Comparison of ENCODE assay signal across 1 cellular context in genomic region chr18:11398625-11399024, GRCh38.
TF ChIP-seq lines count a peak whose summit lies in the region.

No MANE protein-coding gene starts in this region.

TF ChIP-seq in GM23338, 12 proteins besides CTCF, POLR2A, EP300 and RAD21 (continued from another document):
- TF ChIP-seq ZNF462 (CRISPR knock-in tag; IDR thresholded peaks at IDR 0.05): no peak
- no peak for TF ChIP-seq CREB1 (CRISPR knock-in tag; IDR thresholded peaks at IDR 0.05; ENCODE audit: low read depth)
- TF ChIP-seq EZH2phosphoT487 (IDR thresholded peaks at IDR 0.05; ENCODE audit: unreplicated experiment): no peak
- TF ChIP-seq ZNF331 (CRISPR knock-in tag; IDR thresholded peaks at IDR 0.05; ENCODE audit: low read depth): no peak
